In the genomic region with DNA sequence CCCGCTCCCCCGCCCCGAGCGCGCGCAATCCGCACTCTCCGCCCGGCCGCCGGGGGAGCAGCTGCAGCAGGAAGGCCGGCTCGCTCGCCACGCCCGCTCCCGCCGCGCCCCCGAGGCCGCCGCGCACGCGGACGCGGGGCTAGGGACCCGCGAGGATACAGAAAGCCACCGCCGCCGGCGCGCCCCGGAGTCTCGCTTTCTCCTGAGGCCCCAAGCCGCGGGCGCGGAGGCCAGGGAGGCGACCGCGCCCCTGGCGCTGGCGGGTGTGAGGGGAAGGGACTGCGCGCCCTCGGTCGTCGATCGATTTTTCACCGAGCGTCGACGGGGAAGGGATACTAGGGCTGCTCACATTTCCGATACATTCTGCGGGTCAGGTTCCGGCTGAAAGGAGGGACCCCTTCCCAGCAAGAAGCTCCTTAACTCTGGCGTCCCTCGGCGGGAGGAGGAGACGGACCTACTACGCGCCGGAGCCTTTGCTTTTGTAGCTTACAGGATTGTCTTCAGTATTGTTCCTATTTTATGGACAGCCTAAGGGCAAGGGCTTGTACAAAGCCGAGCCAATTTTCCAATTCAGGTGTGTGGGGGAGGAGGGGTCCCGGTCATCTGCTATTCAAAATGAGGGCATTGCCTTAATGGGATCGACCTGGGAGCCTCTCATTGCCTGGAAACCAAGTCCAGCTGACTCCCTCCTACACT, we compare ENCODE assay signal across 8 cellular contexts. TPM values are rescaled to one million over a fixed set of nuclear protein-coding genes. Genes with fewer than 3 reads are reported as not detected.
A peak's percentile ranks its signal among the peaks of the same experiment; 100 is the strongest.
DNase-seq lines count a peak whose midpoint lies in the region; ATAC-seq and FAIRE-seq lines count a peak whose summit lies in the region.

No MANE protein-coding gene starts in this region.

- peaks cover 6% of the 10 kb centered on the region for H3K4me1 ChIP-seq in right cardiac atrium (ENCODE audit: control insufficient read depth, insufficient read depth, low read length)

- intact Hi-C loops in right cardiac atrium (cut with DNase I), result loop anchor here (5.0 to 10.0 kb wide), 7 partner anchors 73 to 273 kb away; no protein-coding TSS in a partner anchor

- no peak for FAIRE-seq in urothelium cell line (lab: Jason Lieb, UNC)

- WGBS in right cardiac atrium, result under 1% methylated on average over 68 of the region's 68 CpGs

- H3K27me3 ChIP-seq in right cardiac atrium (ENCODE audit: control insufficient read depth, insufficient read depth), result no peaks in the 10 kb centered on the region

- DNase-seq in GF-D8 (lab: John Stamatoyannopoulos, UW) (peak; percentile 55), HCEC 1CT (peak; percentile 78), NAMALWA (ENCODE audit: low spot score) (peak; percentile 78), T-helper 1 cell (peak; percentile 61 to 78 (median 67)), amniotic stem cell (lab: John Stamatoyannopoulos, UW) (peak; percentile 75), right cardiac atrium (peak; percentile 84 to 95 (median 95)), putamen (ENCODE audit: low spot score) (peak; percentile 86), urothelium cell line (ENCODE audit: low spot score) (peak; percentile 97)

- no peaks in the 10 kb centered on the region for H3K9me3 ChIP-seq in right cardiac atrium (ENCODE audit: control insufficient read depth, low read length)

- H3K27ac ChIP-seq in right cardiac atrium (ENCODE audit: low read length), result peak overlapping the region; percentile 71

- peak overlapping the region; percentile 99 for H3K4me3 ChIP-seq in right cardiac atrium (ENCODE audit: low read length)

- peak; percentile 64 to 74 for ATAC-seq in right cardiac atrium

RNA-seq across cellular contexts. Expression of a gene that starts 0.4 kb away (rescaled TPM):
- 10 to 100 TPM; 16.9 to 37.3 (median 24.3) TPM for total RNA-seq in right cardiac atrium
- polyA plus RNA-seq in right cardiac atrium, result 7.5 TPM

Comparison
In these comparisons a context has a peak if more than half of its experiments do, and no peak if none do; other contexts are left out.
1. Peak in every context shown above with its lines: DNase-seq, ATAC-seq, H3K4me3 ChIP-seq and H3K27ac ChIP-seq.